2 cellular contexts compared by ENCODE assay signal in genomic region chr7:103991406-103991805, GRCh38.
TF ChIP-seq lines count a peak whose summit lies in the region.

No MANE protein-coding gene starts in this region.

TF ChIP-seq in HepG2, 621 proteins besides CTCF, POLR2A, EP300 and RAD21:
- no peak for TF ChIP-seq ZBED4 (CRISPR knock-in tag; IDR thresholded peaks at IDR 0.05; ENCODE audit: borderline replicate concordance)
- peak; percentile 41; the same call in 1 of the 2 replicates for TF ChIP-seq CEBPB (IDR thresholded peaks at IDR 0.05; ENCODE audit: borderline replicate concordance, low read depth, low read length)
- peak; percentile 25; the same call in 1 of the 2 replicates for TF ChIP-seq RCOR2 (CRISPR knock-in tag; IDR thresholded peaks at IDR 0.05)
- TF ChIP-seq ZBTB49 (CRISPR knock-in tag; IDR thresholded peaks at IDR 0.05; ENCODE audit: borderline replicate concordance): no peak
- TF ChIP-seq PHF5A (CRISPR knock-in tag; IDR thresholded peaks at IDR 0.05; ENCODE audit: low read depth, unreplicated experiment): no peak
- TF ChIP-seq CEBPG (CRISPR knock-in tag; IDR thresholded peaks at IDR 0.05): peak; percentile 64
- TF ChIP-seq ZMYM3 (CRISPR knock-in tag; IDR thresholded peaks at IDR 0.05): peak; percentile 97
- TF ChIP-seq ZNF362 (CRISPR knock-in tag; IDR thresholded peaks at IDR 0.05; ENCODE audit: borderline replicate concordance): no peak
- no peak for TF ChIP-seq MED13 (CRISPR knock-in tag; IDR thresholded peaks at IDR 0.05)
- peak; percentile 89; the same call in 1 of the 2 replicates for TF ChIP-seq ZNF768 (CRISPR knock-in tag; IDR thresholded peaks at IDR 0.05)
- TF ChIP-seq ISX (CRISPR knock-in tag; conservative IDR thresholded peaks at IDR 0.05): no peak
- TF ChIP-seq KDM1A (CRISPR knock-in tag; IDR thresholded peaks at IDR 0.05): peak; percentile 83; the same call in 1 of the 2 replicates
- no peak for TF ChIP-seq CBFB (CRISPR knock-in tag; IDR thresholded peaks at IDR 0.05)
- peak in 1 of 2 experiments; percentile 41; a peak in 1 of 4 replicates for TF ChIP-seq ATF4 (CRISPR knock-in tag; IDR thresholded peaks at IDR 0.05)
- TF ChIP-seq TBX2 (CRISPR knock-in tag; IDR thresholded peaks at IDR 0.05; ENCODE audit: borderline replicate concordance): peak; percentile 2; the same call in 1 of the 2 replicates
- TF ChIP-seq PAWR (CRISPR knock-in tag; IDR thresholded peaks at IDR 0.05; ENCODE audit: borderline replicate concordance): no peak

TF ChIP-seq in neural cell, 6 proteins besides CTCF, POLR2A, EP300 and RAD21:
- no peak for TF ChIP-seq SMC3 (conservative IDR thresholded peaks at IDR 0.05; ENCODE audit: poor library complexity)
- no peak for TF ChIP-seq TAF1 (IDR thresholded peaks at IDR 0.05; ENCODE audit: low read depth)
- TF ChIP-seq POLR2AphosphoS5 (IDR thresholded peaks at IDR 0.05): no peak
- TF ChIP-seq REST (IDR thresholded peaks at IDR 0.05; ENCODE audit: borderline replicate concordance): no peak
